ENCODE assay signal across 8 cellular contexts in the genomic region with DNA sequence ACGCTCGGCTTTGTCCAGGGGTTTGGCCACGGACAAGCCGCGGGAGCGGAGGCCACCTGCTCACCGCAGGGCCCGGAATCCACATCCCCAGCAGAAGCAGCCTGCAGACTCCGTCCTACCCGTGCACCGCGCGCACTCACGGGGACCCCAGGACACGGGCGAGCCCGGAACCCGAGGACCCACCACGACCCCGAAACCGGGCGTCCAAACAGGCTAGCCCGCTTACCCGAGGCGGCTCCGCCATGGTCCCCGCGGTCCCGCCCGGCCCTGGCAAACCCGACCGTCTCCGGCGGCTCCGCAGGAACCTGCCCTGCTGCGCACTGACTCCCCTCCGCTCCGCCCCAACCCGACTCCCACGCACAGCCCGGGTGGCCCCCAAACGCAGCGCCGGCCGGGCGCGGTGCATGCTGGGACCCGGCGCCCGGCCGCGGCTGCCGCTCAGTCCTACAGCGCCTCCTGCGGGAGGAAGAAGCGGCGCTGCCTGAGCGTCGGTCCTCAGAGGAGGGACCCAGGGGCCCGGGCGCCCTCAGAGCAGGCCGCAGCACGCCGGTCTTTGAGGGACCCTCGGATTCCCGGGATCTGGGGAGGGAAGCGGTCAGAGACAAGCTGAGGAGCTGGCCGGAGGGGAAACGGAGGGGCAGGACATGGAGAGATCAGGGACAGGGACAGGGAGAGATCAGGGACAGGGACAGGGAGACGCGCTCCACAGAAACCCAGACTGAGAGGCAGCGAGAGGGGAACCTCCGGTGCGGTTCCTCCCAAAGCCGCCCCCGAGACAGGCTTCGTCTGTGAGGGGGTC. TPM values are rescaled to one million over a fixed set of nuclear protein-coding genes. Genes with fewer than 3 reads are reported as not detected.
DNase-seq lines count a peak whose midpoint lies in the region; ATAC-seq and TF ChIP-seq lines count a peak whose summit lies in the region.

Gene ZNF786, minus strand, starts transcription at position 322 of the 799 bp plus-strand sequence. Its CDS starts 78 bp downstream, at position 244.

- peaks cover 19% of the 10 kb centered on the region for H3K4me1 Mint-ChIP-seq in activated CD4-positive, alpha-beta T cell treated with anti-CD3 and anti-CD28 coated beads for 36 hours

- no peaks in the 10 kb centered on the region for H4K20me1 ChIP-seq in BLaER1

- intact Hi-C loops in activated CD4-positive, alpha-beta T cell treated with anti-CD3 and anti-CD28 coated beads for 36 hours (cut with DNase I, micrococcal nuclease) = loop anchor here (1.0 to 5.0 kb wide), 19 partner anchors 18 to 532 kb away; partner anchors contain the start of genes ZNF398 (in 2 of the 2), ZNF425 (in 2 of the 2), CUL1 (in 1 of the 2) and EZH2 (in 1 of the 2)
- intact Hi-C loops in left lung (cut with DNase I) = no loop called here

- ATAC-seq in HG03439 (IDR thresholded peaks at IDR 0.05; ENCODE audit: unreplicated experiment) (peak; percentile 85), left lung (peak; percentile 98)
- ATAC-seq in activated CD4-positive, alpha-beta T cell treated with anti-CD3 and anti-CD28 coated beads for 36 hours = peak; percentile 87

- DNase-seq in GM19238 (ENCODE audit: insufficient read length, low spot score) (peak; percentile 87), NCI-H460 (ENCODE audit: extremely low read depth, low read depth) (peak; percentile 86), left lung (peak; percentile 90 to 97)
- DNase-seq in activated CD4-positive, alpha-beta T cell treated with anti-CD3 and anti-CD28 coated beads for 36 hours = peak; percentile 97
- DNase-seq in stimulated activated CD4-positive, alpha-beta T cell treated with anti-CD3 and anti-CD28 coated beads, Interleukin-2, amount 100 ng/mL, for 4 hours (ENCODE audit: low read depth) = peak; percentile 95

- H3K27me3 ChIP-seq in BLaER1 (no peaks in the 10 kb centered on the region), left lung (no peaks in the 10 kb centered on the region)

- H3K4me3 Mint-ChIP-seq in activated CD4-positive, alpha-beta T cell treated with anti-CD3 and anti-CD28 coated beads for 36 hours = peak within 1 kb of the TSS; percentile 89

- H3K9me3 ChIP-seq in BLaER1 (peaks cover 20% of the 10 kb centered on the region), left lung (no peaks in the 10 kb centered on the region)

- CTCF ChIA-PET in activated CD4-positive, alpha-beta T cell treated with anti-CD3 and anti-CD28 coated beads for 36 hours (lab: Charles Lee) = interaction anchor here (0.7 to 1.0 kb wide), 3 partner anchors 36 to 96 kb away, joined by 3 read pairs; no protein-coding TSS in a partner anchor

- peaks cover 28% of the 10 kb centered on the region for H3K36me3 ChIP-seq in BLaER1
- no peaks in the 10 kb centered on the region for H3K36me3 ChIP-seq in left lung

- peak within 1 kb of the TSS; percentile 90 for H3K4me3 ChIP-seq in BLaER1
- H3K4me3 ChIP-seq in left lung = peak within 1 kb of the TSS; percentile 71 to 92

- H3K27me3 Mint-ChIP-seq in activated CD4-positive, alpha-beta T cell treated with anti-CD3 and anti-CD28 coated beads for 36 hours = no peaks in the 10 kb centered on the region

- H3K27ac ChIP-seq in BLaER1 (peak within 1 kb of the TSS; percentile 94), cingulate gyrus (ENCODE audit: low read depth, low read length) (peak within 1 kb of the TSS; percentile 95), left lung (peak within 1 kb of the TSS; percentile 97 to 98)

- TF ChIP-seq CTCF in left lung (IDR thresholded peaks at IDR 0.05) = peak; percentile 90 to 96

- peak within 1 kb of the TSS; percentile 92 for H3K9ac ChIP-seq in BLaER1

- peak within 1 kb of the TSS; percentile 100 for H3K27ac Mint-ChIP-seq in activated CD4-positive, alpha-beta T cell treated with anti-CD3 and anti-CD28 coated beads for 36 hours

- H3K4me1 ChIP-seq in BLaER1 (peaks cover 33% of the 10 kb centered on the region), left lung (peaks cover 0 to 39% of the 10 kb centered on the region in 2 donors)

- peaks cover 8% of the 10 kb centered on the region for H3K36me3 Mint-ChIP-seq in activated CD4-positive, alpha-beta T cell treated with anti-CD3 and anti-CD28 coated beads for 36 hours (ENCODE audit: low read depth)

- peak within 1 kb of the TSS; percentile 87 for H3K4me2 ChIP-seq in BLaER1

- no peaks in the 10 kb centered on the region for H3K9me3 Mint-ChIP-seq in activated CD4-positive, alpha-beta T cell treated with anti-CD3 and anti-CD28 coated beads for 36 hours (ENCODE audit: low read depth)

- POLR2A ChIA-PET in activated CD4-positive, alpha-beta T cell treated with anti-CD3 and anti-CD28 coated beads for 36 hours (lab: Charles Lee) = no interaction called here

RNA-seq across cellular contexts. Expression of gene ZNF786, which starts in this region (rescaled TPM):
- total RNA-seq in NCI-H460 (2014; rRNA removed; shearing (Covaris generic)) = 4.5 and 5.0 TPM in 2 replicates
- 5.0 and 9.2 TPM in 2 replicates for polyA plus RNA-seq in NCI-H460 (2014; cell fraction: nucleus; rRNA removed)
- 1 to 10 TPM; 4.4 to 4.8 TPM for total RNA-seq in activated CD4-positive, alpha-beta T cell treated with anti-CD3 and anti-CD28 coated beads for 36 hours
- 1 to 10 TPM; 5.2 to 6.9 TPM for total RNA-seq in left lung

Comparison
In these comparisons a context has a peak if more than half of its experiments do, and no peak if none do; other contexts are left out.
1. Peak in every context shown above with its lines: DNase-seq, ATAC-seq, H3K4me3 ChIP-seq and H3K27ac ChIP-seq.
2. intact Hi-C loops: an anchor here in activated CD4-positive, alpha-beta T cell treated with anti-CD3 and anti-CD28 coated beads for 36 hours (1.0 to 5.0 kb wide); none called in left lung.